In the genomic region with DNA sequence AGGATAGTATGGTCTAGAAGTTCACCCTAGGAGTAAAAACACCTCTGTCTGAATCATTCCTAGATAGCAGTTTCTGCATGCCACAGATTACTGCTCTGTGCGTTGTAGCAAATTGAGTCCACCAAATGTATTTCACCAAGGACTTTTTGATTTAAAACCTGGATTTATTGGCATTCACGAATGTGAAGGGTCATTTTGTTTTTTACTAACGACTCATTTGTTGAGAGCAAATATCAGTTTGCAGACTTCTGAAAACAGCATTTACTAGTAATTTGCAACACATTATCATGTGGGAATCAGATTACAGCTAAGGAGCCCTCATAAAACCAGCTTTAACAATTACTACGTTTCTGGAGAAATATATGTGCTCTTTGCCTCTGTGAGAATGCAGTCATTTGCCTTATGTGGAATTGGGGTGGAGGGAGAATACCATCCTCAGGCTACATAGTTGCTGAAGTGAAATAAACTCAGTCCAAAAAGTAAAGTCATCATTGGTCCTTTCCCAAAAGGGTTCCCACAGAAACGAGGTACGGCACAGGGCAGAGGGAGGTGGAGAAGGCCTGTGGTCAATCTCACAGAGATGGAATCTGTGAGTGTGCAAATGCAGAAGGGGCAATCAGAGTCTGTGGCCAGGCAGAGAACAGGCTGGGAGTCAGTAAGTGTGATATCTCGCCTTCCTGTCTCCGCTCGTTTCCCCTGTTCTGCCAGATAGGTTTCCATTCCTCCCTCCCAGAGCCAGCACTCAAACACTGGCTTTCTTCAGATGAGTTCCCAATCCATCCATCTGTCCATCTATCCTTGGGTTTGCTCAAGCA, we compare ENCODE assay signal across 20 cellular contexts.
DNase-seq lines count a peak whose midpoint lies in the region; ATAC-seq lines count a peak whose summit lies in the region.
"Had no signal": no experiment of that assay in that cellular context is flagged by ENCODE, and none has a peak within 500 bp of the region (broad histone marks: within the 10 kb centered on the region; RNA-seq: fewer than 3 reads in every experiment).

No MANE protein-coding gene starts in this region.

- H3K4me3 ChIP-seq in adipocyte (ENCODE audit: low read length) (no peak overlapping the region), iPS-20b (ENCODE audit: low read length) (no peak overlapping the region)
- H3K4me3 ChIP-seq: A549, SJSA1 had no signal

- ATAC-seq in stimulated activated naive CD8-positive, alpha-beta T cell treated with anti-CD3 and anti-CD28 coated beads, Interleukin-15, Interleukin-2, amounts not matched to agents 100 U/mL and 50 U/mL, for 24 hours = no peak
- ATAC-seq in HG03135 (IDR thresholded peaks at IDR 0.05; ENCODE audit: unreplicated experiment) = no peak
- ATAC-seq: A549, Panc1 had no signal

- H3K4me1 ChIP-seq in adipocyte (ENCODE audit: control insufficient read depth, insufficient read depth, low read length) = no peaks in the 10 kb centered on the region
- H3K4me1 ChIP-seq in iPS-20b (ENCODE audit: insufficient read depth, low read length) = no peaks in the 10 kb centered on the region
- H3K4me1 ChIP-seq: A549, SJSA1 had no signal

- H3K27me3 ChIP-seq in adipocyte (replicated peaks; ENCODE audit: control insufficient read depth, insufficient read depth, low read length) = peaks cover 6% of the 10 kb centered on the region
- H3K27me3 ChIP-seq in iPS-20b (ENCODE audit: insufficient read depth, low read length) = no peaks in the 10 kb centered on the region
- H3K27me3 ChIP-seq: SJSA1 had no signal

- H3K27ac ChIP-seq in iPS-20b (ENCODE audit: low read length) = no peak overlapping the region
- H3K27ac ChIP-seq: A549, SJSA1 had no signal

- H3K9ac ChIP-seq in adipocyte (ENCODE audit: low read length) = no peak overlapping the region
- H3K9ac ChIP-seq in iPS-20b (ENCODE audit: low read depth, low read length) = 0 out of 2 replicates have a peak overlapping the region, but pooled peaks have one; percentile 10

- DNase-seq in CMK (ENCODE audit: low read depth) (peak; percentile 59), NCI-H526 treated with DMSO at 0.1 percent for 48 hours (lab: John Stamatoyannopoulos, UW) (peak; percentile 35), adipocyte (ENCODE audit: low read depth) (peak; percentile 9), DMS153 treated with DMSO at 0.1 percent for 48 hours (lab: John Stamatoyannopoulos, UW; ENCODE audit: unreplicated experiment) (no peak)
- no peak for DNase-seq in stimulated activated naive CD8-positive, alpha-beta T cell treated with anti-CD3 and anti-CD28 coated beads, Interleukin-15, Interleukin-2, amounts not matched to agents 100 U/mL and 50 U/mL, for 24 hours
- DNase-seq: CD4-positive, alpha-beta T cell; DMS79; IMR-90; Karpas-422; NCI-H1417 treated with DMSO at 0.1 percent for 48 hours; NCI-H187 treated with DMSO at 0.1 percent for 48 hours; NCI-H2171 treated with DMSO at 0.1 percent for 48 hours; NCI-H446 treated with DMSO at 0.1 percent for 48 hours; NCI-H748 treated with DMSO at 0.1 percent for 48 hours; SW 1271 had no signal

- H3K9me3 ChIP-seq in adipocyte (ENCODE audit: control insufficient read depth, low read length) = peaks cover 4% of the 10 kb centered on the region
- peaks cover under 1% of the 10 kb centered on the region; the same call in 1 of the 2 replicates for H3K9me3 ChIP-seq in iPS-20b (ENCODE audit: insufficient read depth, low read depth, low read length)
- H3K9me3 ChIP-seq: A549, SJSA1 had no signal

- H3K36me3 ChIP-seq in adipocyte (ENCODE audit: control insufficient read depth, insufficient read depth, low read length, severe bottlenecking) = no peaks in the 10 kb centered on the region
- H3K36me3 ChIP-seq in iPS-20b (ENCODE audit: insufficient read depth, low read depth, low read length) = no peaks in the 10 kb centered on the region
- H3K36me3 ChIP-seq: SJSA1 had no signal

Comparison
In these comparisons a context has a peak if more than half of its experiments do, and no peak if none do; other contexts are left out.
1. DNase-seq: peak in CMK (single experiment), NCI-H526 treated with DMSO at 0.1 percent for 48 hours (single experiment) and adipocyte (single experiment); none in stimulated activated naive CD8-positive, alpha-beta T cell treated with anti-CD3 and anti-CD28 coated beads, Interleukin-15, Interleukin-2, amounts not matched to agents 100 U/mL and 50 U/mL, for 24 hours (single experiment) and DMS153 treated with DMSO at 0.1 percent for 48 hours (single experiment).